Comparison of ENCODE assay signal across 31 cellular contexts in the genomic region with DNA sequence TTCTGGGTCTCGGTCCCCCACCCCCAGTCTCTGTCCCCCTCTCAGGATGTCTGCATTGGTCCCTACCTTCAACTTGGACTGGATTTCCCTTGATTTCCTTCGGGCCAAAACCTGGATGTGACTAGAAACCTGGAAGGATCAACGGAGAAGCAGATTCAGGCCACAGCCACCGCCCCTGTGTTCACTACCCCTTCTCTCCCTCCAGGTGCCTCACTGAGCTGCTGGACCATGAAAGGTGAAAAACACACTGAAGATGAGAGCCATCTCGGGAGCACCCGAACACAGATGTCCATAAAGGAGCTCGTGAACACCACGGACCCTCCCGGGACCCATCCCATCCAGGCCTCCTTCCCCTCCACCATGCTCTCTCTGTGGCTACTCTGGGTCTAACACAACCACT. TPM values are rescaled to one million over a fixed set of nuclear protein-coding genes. Genes with fewer than 3 reads are reported as not detected.
A peak's percentile ranks its signal among the peaks of the same experiment; 100 is the strongest.
DNase-seq lines count a peak whose midpoint lies in the region; ATAC-seq, FAIRE-seq and TF ChIP-seq lines count a peak whose summit lies in the region.
"Had no signal": no experiment of that assay in that cellular context is flagged by ENCODE, and none has a peak within 500 bp of the region (broad histone marks: within the 10 kb centered on the region; RNA-seq: fewer than 3 reads in every experiment).

No MANE protein-coding gene starts in this region.

- POLR2A ChIA-PET in GM12878 (lab: Charles Lee) = interaction anchor here (1.1 kb wide), 1 partner anchor 8 kb away, joined by 3 read pairs; no protein-coding TSS in a partner anchor

- H3K4me3 ChIP-seq in left ventricle myocardium inferior (no peak overlapping the region), GM12878 (no peak overlapping the region), vagina (no peak overlapping the region)
- H3K4me3 ChIP-seq: A549, BLaER1, gastrocnemius medialis had no signal

- DNase-seq in left ventricle myocardium inferior = no peak
- DNase-seq in Right ventricle myocardium inferior (ENCODE audit: missing footprints) = no peak
- DNase-seq in GM12878 (ENCODE audit: low read depth, low spot score) = no peak
- DNase-seq in nephron progenitor cell = no peak
- no peak for DNase-seq in vagina (ENCODE audit: extremely low spot score in 2 of 2)
- no peak for DNase-seq in HPDE6-E6E7 (ENCODE audit: extremely low spot score)
- DNase-seq in iPS-NIHi7 (ENCODE audit: extremely low spot score) = no peak
- no peak for DNase-seq in Calu3
- DNase-seq: activated CD8-positive, alpha-beta T cell treated with anti-CD3 and anti-CD28 coated beads for 36 hours; activated naive CD4-positive, alpha-beta T cell; activated T-cell treated with anti-CD3 and anti-CD28 coated beads, Interleukin-2, amount 50 U/mL, for 1 hour; amniotic stem cell; caudate nucleus; gastrocnemius medialis; MM.1S; NCI-H187; NCI-H226; NCI-H82; small intestine; stimulated activated CD4-positive, alpha-beta T cell treated with anti-CD3 and anti-CD28 coated beads, Interleukin-4, amount 100 ng/mL, for 1 hour had no signal

- WGBS in GM12878 (ENCODE audit: insufficient coverage, insufficient replicate concordance, low lambda C conversion rate, missing lambda C conversion rate) = 17% methylated on average over 9 of the region's 9 CpGs

- RAD21 ChIA-PET in GM12878 (lab: Charles Lee; ENCODE audit: unreplicated experiment) = no interaction called here

- in situ Hi-C loops in GM12878 (cut with MboI) = no loop called here

- TF ChIP-seq RAD21 in GM12878 (IDR thresholded peaks at IDR 0.05; ENCODE audit: insufficient read depth, low read depth, low read length) = no peak

- BruUV-seq in GM12878 (replicated peaks; lab: Mats Ljungman, UMichigan) = no TSS peak
- no TSS peak for BruUV-seq in Calu3 (replicated peaks; lab: Mats Ljungman, UMichigan)

- CTCF ChIA-PET in GM12878 (lab: Yijun Ruan, JAX) (interaction anchor here (0.6 kb wide), 1 partner anchor 159 kb away, joined by 3 read pairs; no protein-coding TSS in a partner anchor), Calu3 (lab: Charles Lee) (interaction anchor here (0.7 kb wide), 1 partner anchor 363 kb away, joined by 6 read pairs; the partner anchor contains the start of gene RUVBL2)

- H4K20me1 ChIP-seq in GM12878 (ENCODE audit: control insufficient read depth, insufficient read depth) = no peaks in the 10 kb centered on the region
- H4K20me1 ChIP-seq: BLaER1 had no signal

- ATAC-seq in Right ventricle myocardium inferior = no peak
- peak; percentile 29; the same call in 1 of the 3 replicates for ATAC-seq in GM12878
- ATAC-seq: A549; activated CD8-positive, alpha-beta T cell treated with anti-CD3 and anti-CD28 coated beads for 36 hours; esophagus mucosa; gastrocnemius medialis; natural killer cell treated with Interleukin-12 subunit alpha and Interleukin-12 subunit beta and Interleukin-15 and Interleukin-18, amount 100 ng/mL, for 72 hours had no signal

- H2AFZ ChIP-seq in GM12878 (ENCODE audit: control insufficient read depth, low read depth, low read length) = no peak overlapping the region

- no peak overlapping the region for H3K9ac ChIP-seq in GM12878 (ENCODE audit: control insufficient read depth, insufficient read depth, low read length)
- H3K9ac ChIP-seq: BLaER1 had no signal

- no peaks in the 10 kb centered on the region for H3K79me2 ChIP-seq in GM12878 (ENCODE audit: control insufficient read depth, insufficient read depth, low read length)

- H3K4me2 ChIP-seq in GM12878 (ENCODE audit: control insufficient read depth, insufficient read depth) = no peak overlapping the region
- H3K4me2 ChIP-seq: A549, BLaER1 had no signal

- H3K36me3 ChIP-seq in left ventricle myocardium inferior = peaks cover 61% of the 10 kb centered on the region
- H3K36me3 ChIP-seq in GM12878 (ENCODE audit: control insufficient read depth in 2 of 2, insufficient read depth in 2 of 2, low read length in 1 of 2) = no peaks in the 10 kb centered on the region
- H3K36me3 ChIP-seq in vagina = peaks cover 0 to 30% of the 10 kb centered on the region in 2 donors
- H3K36me3 ChIP-seq: BLaER1, gastrocnemius medialis had no signal

- intact Hi-C loops in left ventricle myocardium inferior (cut with micrococcal nuclease) (no loop called here), Right ventricle myocardium inferior (cut with DNase I) (no loop called here), GM12878 (cut with micrococcal nuclease; ENCODE audit: unreplicated experiment) (no loop called here), vagina (cut with DNase I) (no loop called here), Calu3 (cut with micrococcal nuclease; ENCODE audit: unreplicated experiment) (no loop called here)

- H3K9me3 Mint-ChIP-seq in nephron progenitor cell (no peaks in the 10 kb centered on the region), Calu3 (ENCODE audit: low read depth, unreplicated experiment) (no peaks in the 10 kb centered on the region)
- H3K9me3 Mint-ChIP-seq: activated CD8-positive, alpha-beta T cell treated with anti-CD3 and anti-CD28 coated beads for 36 hours; natural killer cell treated with Interleukin-12 subunit alpha and Interleukin-12 subunit beta and Interleukin-15 and Interleukin-18, amount 100 ng/mL, for 72 hours had no signal

- H3K4me1 Mint-ChIP-seq in nephron progenitor cell = peaks cover 57% of the 10 kb centered on the region
- H3K4me1 Mint-ChIP-seq in Calu3 (ENCODE audit: low read depth, unreplicated experiment) = peaks cover 21% of the 10 kb centered on the region

- peak overlapping the region; percentile 19 for H3K27ac ChIP-seq in left ventricle myocardium inferior (replicated peaks)
- no peak overlapping the region for H3K27ac ChIP-seq in GM12878 (ENCODE audit: control insufficient read depth, insufficient read depth)
- peak overlapping the region; percentile 39 for H3K27ac ChIP-seq in vagina
- H3K27ac ChIP-seq: A549, BLaER1, HL-60 had no signal

- no peak for TF ChIP-seq EP300 in GM12878 (IDR thresholded peaks at IDR 0.05; ENCODE audit: borderline replicate concordance in 1 of 2, control insufficient read depth in 1 of 2, low read depth in 2 of 2, low read length in 2 of 2)

- SMC1A ChIA-PET in GM12878 (lab: Charles Lee; ENCODE audit: uncharacterized antibody, unreplicated experiment) = no interaction called here

- FAIRE-seq in GM12878 (lab: Jason Lieb, UNC) = no peak
- FAIRE-seq: A549, D721Med, GM19239, small intestine, urothelium cell line had no signal

- H3K27me3 ChIP-seq in left ventricle myocardium inferior (ENCODE audit: low read depth) = no peaks in the 10 kb centered on the region
- peaks cover 6 to 8% of the 10 kb centered on the region in 2 experiments; a peak in 3 of 4 replicates for H3K27me3 ChIP-seq in GM12878 (replicated peaks in 1 of 2; ENCODE audit: control insufficient read depth in 2 of 2, insufficient read depth in 2 of 2, low read length in 1 of 2)
- H3K27me3 ChIP-seq in vagina = no peaks in the 10 kb centered on the region

- TF ChIP-seq POLR2A in GM12878 (IDR thresholded peaks at IDR 0.05; ENCODE audit: low read depth, low read length) (no peak), vagina (IDR thresholded peaks at IDR 0.05) (no peak)

- H3K4me1 ChIP-seq in left ventricle myocardium inferior = peaks cover 34% of the 10 kb centered on the region
- no peaks in the 10 kb centered on the region; the same call in 1 of the 2 replicates for H3K4me1 ChIP-seq in GM12878 (ENCODE audit: control insufficient read depth, insufficient read depth, low read length)
- peaks cover 37% of the 10 kb centered on the region for H3K4me1 ChIP-seq in vagina

- H3K36me3 Mint-ChIP-seq in nephron progenitor cell (ENCODE audit: low read depth) (peaks cover 78% of the 10 kb centered on the region), Calu3 (ENCODE audit: insufficient read depth, unreplicated experiment) (no peaks in the 10 kb centered on the region)
- H3K36me3 Mint-ChIP-seq: natural killer cell treated with Interleukin-12 subunit alpha and Interleukin-12 subunit beta and Interleukin-15 and Interleukin-18, amount 100 ng/mL, for 72 hours had no signal

- TF ChIP-seq CTCF in left ventricle myocardium inferior (IDR thresholded peaks at IDR 0.05; ENCODE audit: borderline replicate concordance) (no peak), GM12878 (IDR thresholded peaks at IDR 0.05 in 2 of 3, conservative IDR thresholded peaks at IDR 0.05 in 1 of 3; ENCODE audit: control insufficient read depth in 2 of 3, extremely low read depth in 1 of 3, insufficient read depth in 1 of 3, low read depth in 3 of 3, low read length in 3 of 3) (no peak), nephron progenitor cell (IDR thresholded peaks at IDR 0.05) (no peak), vagina (IDR thresholded peaks at IDR 0.05) (no peak), Calu3 (IDR thresholded peaks at IDR 0.05; ENCODE audit: unreplicated experiment) (no peak)

- H3K9me3 ChIP-seq in left ventricle myocardium inferior (replicated peaks) (no peaks in the 10 kb centered on the region), GM12878 (replicated peaks; ENCODE audit: control insufficient read depth, insufficient read depth, low read length) (no peaks in the 10 kb centered on the region), vagina (no peaks in the 10 kb centered on the region)
- H3K9me3 ChIP-seq: A549, BLaER1, gastrocnemius medialis had no signal

- H3K27me3 Mint-ChIP-seq in nephron progenitor cell (ENCODE audit: low read depth, poor library complexity) (peaks cover 3% of the 10 kb centered on the region), Calu3 (ENCODE audit: unreplicated experiment) (peaks cover 42% of the 10 kb centered on the region)

- H3K4me3 Mint-ChIP-seq in nephron progenitor cell = peak overlapping the region; percentile 80
- H3K4me3 Mint-ChIP-seq in Calu3 (ENCODE audit: low read depth, unreplicated experiment) = no peak overlapping the region
- H3K4me3 Mint-ChIP-seq: activated CD8-positive, alpha-beta T cell treated with anti-CD3 and anti-CD28 coated beads for 36 hours had no signal

- peak overlapping the region; percentile 97 for H3K27ac Mint-ChIP-seq in nephron progenitor cell
- no peak overlapping the region for H3K27ac Mint-ChIP-seq in Calu3 (ENCODE audit: unreplicated experiment)
- H3K27ac Mint-ChIP-seq: activated CD8-positive, alpha-beta T cell treated with anti-CD3 and anti-CD28 coated beads for 36 hours; natural killer cell treated with Interleukin-12 subunit alpha and Interleukin-12 subunit beta and Interleukin-15 and Interleukin-18, amount 100 ng/mL, for 72 hours had no signal

RNA-seq across cellular contexts. Expression of gene TEAD2, which starts 5.0 kb away (rescaled TPM):
- total RNA-seq in left ventricle myocardium inferior = 44.1 TPM
- 63.6 TPM for total RNA-seq in Right ventricle myocardium inferior
- not detected in 2 replicates for total RNA-seq in GM12878 (2013; cell fraction: nucleolus; rRNA removed)
- 0.17 TPM in 1 of 2 replicates, not detected in the other for total RNA-seq in GM12878 (2014; rRNA removed)
- total RNA-seq in GM12878 (2014; rRNA removed; fragmentation: Illumina TruSeq; extraction: Trizol) = not detected in 2 replicates
- 0.11 and 0.26 TPM in 2 replicates for total RNA-seq in GM12878 (2021)
- polyA plus RNA-seq in GM12878 (2011; ENCODE audit: low read depth) = not detected
- polyA plus RNA-seq in GM12878 (2011; rRNA removed) = 0.04 TPM in 1 of 2 replicates, not detected in the other
- polyA plus RNA-seq in GM12878 (2011; cell fraction: cytosol; rRNA removed) = 0.05 and 0.06 TPM in 2 replicates
- 0.16 TPM in 1 of 2 replicates, not detected in the other for polyA plus RNA-seq in GM12878 (2011; cell fraction: nucleus; rRNA removed)
- 0.20 and 0.26 TPM in 2 replicates for polyA plus RNA-seq in GM12878 (2012)
- not detected in 2 replicates for polyA plus RNA-seq in GM12878 (2014; fragmentation: Illumina TruSeq; extraction: Trizol)
- polyA plus RNA-seq in GM12878 (2014; fragmentation: Nextera tagmentation; extraction: Ambion mirVana) = under 1 TPM; 0.05 to 0.07 TPM
- not detected in 2 replicates for polyA plus RNA-seq in GM12878 (2014; rRNA removed)
- polyA plus RNA-seq in GM12878 (2016; fragmentation: Nextera tagmentation; extraction: Ambion mirVana) = under 1 TPM; 0.11 to 0.13 TPM
- 0.31 TPM in 1 of 2 replicates, not detected in the other for polyA minus RNA-seq in GM12878 (2011; rRNA and poly(A)+ RNA removed)
- 0.62 TPM in 1 of 2 replicates, not detected in the other for polyA minus RNA-seq in GM12878 (2011; cell fraction: cytosol; rRNA and poly(A)+ RNA removed)
- not detected in 2 replicates for polyA minus RNA-seq in GM12878 (2011; cell fraction: nucleus; rRNA and poly(A)+ RNA removed)
- total RNA-seq in vagina = 20.4 TPM
- total RNA-seq in Calu3 (2022) = 2.4 TPM in 2 replicates
- total RNA-seq: activated CD8-positive, alpha-beta T cell treated with anti-CD3 and anti-CD28 coated beads for 36 hours; natural killer cell treated with Interleukin-12 subunit alpha and Interleukin-12 subunit beta and Interleukin-15 and Interleukin-18, amount 100 ng/mL, for 72 hours; T-helper 2 cell treated with Interferon-gamma antibody and Interleukin-4, amounts not matched to agents 100 ng/mL and 5 ng/mL, for 36 hours had no signal

RNA-seq across cellular contexts. Expression of gene DKKL1, which starts 6.5 kb away (rescaled TPM):
- not detected for total RNA-seq in left ventricle myocardium inferior
- total RNA-seq in Right ventricle myocardium inferior = not detected
- not detected in 2 replicates for total RNA-seq in GM12878 (2013; cell fraction: nucleolus; rRNA removed)
- not detected in 2 replicates for total RNA-seq in GM12878 (2014; rRNA removed)
- not detected in 2 replicates for total RNA-seq in GM12878 (2014; rRNA removed; fragmentation: Illumina TruSeq; extraction: Trizol)
- total RNA-seq in GM12878 (2021) = not detected in 2 replicates
- polyA plus RNA-seq in GM12878 (2011; ENCODE audit: low read depth) = not detected
- polyA plus RNA-seq in GM12878 (2011; rRNA removed) = not detected in 2 replicates
- not detected in 2 replicates for polyA plus RNA-seq in GM12878 (2011; cell fraction: cytosol; rRNA removed)
- polyA plus RNA-seq in GM12878 (2011; cell fraction: nucleus; rRNA removed) = not detected in 2 replicates
- not detected in 2 replicates for polyA plus RNA-seq in GM12878 (2012)
- not detected in 2 replicates for polyA plus RNA-seq in GM12878 (2014; fragmentation: Illumina TruSeq; extraction: Trizol)
- polyA plus RNA-seq in GM12878 (2014; fragmentation: Nextera tagmentation; extraction: Ambion mirVana) = not detected
- not detected in 2 replicates for polyA plus RNA-seq in GM12878 (2014; rRNA removed)
- polyA plus RNA-seq in GM12878 (2016; fragmentation: Nextera tagmentation; extraction: Ambion mirVana) = not detected
- not detected in 2 replicates for polyA minus RNA-seq in GM12878 (2011; rRNA and poly(A)+ RNA removed)
- not detected in 2 replicates for polyA minus RNA-seq in GM12878 (2011; cell fraction: cytosol; rRNA and poly(A)+ RNA removed)
- polyA minus RNA-seq in GM12878 (2011; cell fraction: nucleus; rRNA and poly(A)+ RNA removed) = not detected in 2 replicates
- total RNA-seq in vagina = not detected
- total RNA-seq in Calu3 (2022) = not detected in 2 replicates
- total RNA-seq: activated CD8-positive, alpha-beta T cell treated with anti-CD3 and anti-CD28 coated beads for 36 hours; gastrocnemius medialis; natural killer cell treated with Interleukin-12 subunit alpha and Interleukin-12 subunit beta and Interleukin-15 and Interleukin-18, amount 100 ng/mL, for 72 hours; pulmonary artery endothelial cell; T-helper 2 cell treated with Interferon-gamma antibody and Interleukin-4, amounts not matched to agents 100 ng/mL and 5 ng/mL, for 36 hours had no signal

RNA-seq across cellular contexts. Expression of gene CD37, which starts 22.0 kb away (rescaled TPM):
- total RNA-seq in left ventricle myocardium inferior (3.7 TPM), Right ventricle myocardium inferior (9.1 TPM), GM12878 (2014; rRNA removed) (106 and 121 TPM in 2 replicates), GM12878 (2014; rRNA removed; fragmentation: Illumina TruSeq; extraction: Trizol) (142 and 155 TPM in 2 replicates), GM12878 (2021) (256 and 267 TPM in 2 replicates), vagina (22.1 TPM), Calu3 (2022) (not detected in 2 replicates)
- total RNA-seq in GM12878 (2013; cell fraction: nucleolus; rRNA removed) = 148 and 174 TPM in 2 replicates
- 158 TPM for polyA plus RNA-seq in GM12878 (2011; ENCODE audit: low read depth)
- polyA plus RNA-seq in GM12878 (2011; rRNA removed) (17.7 and 34.1 TPM in 2 replicates), GM12878 (2014; fragmentation: Illumina TruSeq; extraction: Trizol) (243 and 359 TPM in 2 replicates), GM12878 (2014; fragmentation: Nextera tagmentation; extraction: Ambion mirVana) (10 to 100 TPM; 46.7 to 48.0 TPM), GM12878 (2014; rRNA removed) (161 and 178 TPM in 2 replicates), GM12878 (2016; fragmentation: Nextera tagmentation; extraction: Ambion mirVana) (10 to 100 TPM; 88.5 to 93.9 TPM)
- polyA plus RNA-seq in GM12878 (2011; cell fraction: cytosol; rRNA removed) = 110 and 112 TPM in 2 replicates
- polyA plus RNA-seq in GM12878 (2011; cell fraction: nucleus; rRNA removed) = 182 and 224 TPM in 2 replicates
- polyA plus RNA-seq in GM12878 (2012) = 332 and 419 TPM in 2 replicates
- 147 and 209 TPM in 2 replicates for polyA minus RNA-seq in GM12878 (2011; rRNA and poly(A)+ RNA removed)
- polyA minus RNA-seq in GM12878 (2011; cell fraction: cytosol; rRNA and poly(A)+ RNA removed) = 76.3 and 87.6 TPM in 2 replicates
- polyA minus RNA-seq in GM12878 (2011; cell fraction: nucleus; rRNA and poly(A)+ RNA removed) = 43.4 and 77.2 TPM in 2 replicates
- total RNA-seq: G401, pulmonary artery endothelial cell had no signal

RNA-seq across cellular contexts. Expression of gene KASH5, which starts 30.9 kb away (rescaled TPM):
- total RNA-seq in left ventricle myocardium inferior (not detected), Right ventricle myocardium inferior (not detected), GM12878 (2014; rRNA removed) (0.16 TPM in 1 of 2 replicates, not detected in the other), GM12878 (2014; rRNA removed; fragmentation: Illumina TruSeq; extraction: Trizol) (not detected in 2 replicates), GM12878 (2021) (0.21 TPM in 1 of 2 replicates, not detected in the other), vagina (not detected), Calu3 (2022) (not detected in 2 replicates)
- total RNA-seq in GM12878 (2013; cell fraction: nucleolus; rRNA removed) = not detected in 2 replicates
- not detected for polyA plus RNA-seq in GM12878 (2011; ENCODE audit: low read depth)
- polyA plus RNA-seq in GM12878 (2011; rRNA removed) (0.05 TPM in 1 of 2 replicates, not detected in the other), GM12878 (2014; fragmentation: Illumina TruSeq; extraction: Trizol) (0.03 TPM in 1 of 2 replicates, not detected in the other), GM12878 (2014; fragmentation: Nextera tagmentation; extraction: Ambion mirVana) (not detected), GM12878 (2014; rRNA removed) (0.04 and 0.06 TPM in 2 replicates), GM12878 (2016; fragmentation: Nextera tagmentation; extraction: Ambion mirVana) (not detected)
- not detected in 2 replicates for polyA plus RNA-seq in GM12878 (2011; cell fraction: cytosol; rRNA removed)
- polyA plus RNA-seq in GM12878 (2011; cell fraction: nucleus; rRNA removed) = 0.19 TPM in 1 of 2 replicates, not detected in the other
- not detected in 2 replicates for polyA plus RNA-seq in GM12878 (2012)
- not detected in 2 replicates for polyA minus RNA-seq in GM12878 (2011; rRNA and poly(A)+ RNA removed)
- polyA minus RNA-seq in GM12878 (2011; cell fraction: cytosol; rRNA and poly(A)+ RNA removed) = not detected in 2 replicates
- polyA minus RNA-seq in GM12878 (2011; cell fraction: nucleus; rRNA and poly(A)+ RNA removed) = 0.24 TPM in 1 of 2 replicates, not detected in the other
- total RNA-seq: esophagus mucosa, G401, gastrocnemius medialis, pulmonary artery endothelial cell had no signal
- polyA plus RNA-seq: small intestine had no signal

RNA-seq across cellular contexts. Expression of gene SLC6A16, which starts 32.2 kb away (rescaled TPM):
- total RNA-seq in left ventricle myocardium inferior (1.1 TPM), Right ventricle myocardium inferior (0.92 TPM), GM12878 (2014; rRNA removed) (0.16 and 0.23 TPM in 2 replicates), GM12878 (2014; rRNA removed; fragmentation: Illumina TruSeq; extraction: Trizol) (0.23 and 0.36 TPM in 2 replicates), GM12878 (2021) (1.6 and 1.7 TPM in 2 replicates), vagina (2.5 TPM), Calu3 (2022) (not detected in 2 replicates)
- 3.3 and 6.4 TPM in 2 replicates for total RNA-seq in GM12878 (2013; cell fraction: nucleolus; rRNA removed)
- 0.24 TPM for polyA plus RNA-seq in GM12878 (2011; ENCODE audit: low read depth)
- polyA plus RNA-seq in GM12878 (2011; rRNA removed) (2.4 and 3.2 TPM in 2 replicates), GM12878 (2014; fragmentation: Illumina TruSeq; extraction: Trizol) (0.48 and 0.63 TPM in 2 replicates), GM12878 (2014; fragmentation: Nextera tagmentation; extraction: Ambion mirVana) (under 1 TPM; 0.51 to 0.98 TPM), GM12878 (2014; rRNA removed) (0.88 and 1.3 TPM in 2 replicates), GM12878 (2016; fragmentation: Nextera tagmentation; extraction: Ambion mirVana) (under 1 TPM; 0.37 to 0.57 TPM)
- polyA plus RNA-seq in GM12878 (2011; cell fraction: cytosol; rRNA removed) = 1.4 and 1.5 TPM in 2 replicates
- polyA plus RNA-seq in GM12878 (2011; cell fraction: nucleus; rRNA removed) = 1.4 and 3.1 TPM in 2 replicates
- 0.87 and 1.3 TPM in 2 replicates for polyA plus RNA-seq in GM12878 (2012)
- 1.3 and 2.0 TPM in 2 replicates for polyA minus RNA-seq in GM12878 (2011; rRNA and poly(A)+ RNA removed)
- polyA minus RNA-seq in GM12878 (2011; cell fraction: cytosol; rRNA and poly(A)+ RNA removed) = 0.53 and 1.1 TPM in 2 replicates
- 0.36 and 0.96 TPM in 2 replicates for polyA minus RNA-seq in GM12878 (2011; cell fraction: nucleus; rRNA and poly(A)+ RNA removed)
- total RNA-seq: G401 had no signal
